ENCODE assay signal across 2 cellular contexts in genomic region chr15:55654541-55654940, GRCh38.
TF ChIP-seq lines count a peak whose summit lies in the region.

No MANE protein-coding gene starts in this region.

TF ChIP-seq in IMR-90, 13 proteins besides CTCF, POLR2A, EP300 and RAD21:
- no peak for TF ChIP-seq USF2 (IDR thresholded peaks at IDR 0.05; ENCODE audit: low read depth, low read length)
- no peak for TF ChIP-seq NFE2L2 (IDR thresholded peaks at IDR 0.05; ENCODE audit: low read depth, low read length)
- TF ChIP-seq MAFK (IDR thresholded peaks at IDR 0.05; ENCODE audit: low read depth, low read length): no peak
- TF ChIP-seq RCOR1 (IDR thresholded peaks at IDR 0.05; ENCODE audit: insufficient replicate concordance, low read length): no peak
- TF ChIP-seq SMC3 (IDR thresholded peaks at IDR 0.05; ENCODE audit: low read depth, low read length): no peak
- TF ChIP-seq RFX5 (IDR thresholded peaks at IDR 0.05; ENCODE audit: low read depth, low read length): no peak
- TF ChIP-seq FOS (IDR thresholded peaks at IDR 0.05; ENCODE audit: low read depth, low read length): no peak
- TF ChIP-seq CEBPB (IDR thresholded peaks at IDR 0.05; ENCODE audit: low read depth, low read length): no peak
- no peak for TF ChIP-seq MAZ (IDR thresholded peaks at IDR 0.05; ENCODE audit: borderline replicate concordance, low read depth, low read length)
- no peak for TF ChIP-seq MXI1 (IDR thresholded peaks at IDR 0.05; ENCODE audit: borderline replicate concordance, low read depth, low read length)
- TF ChIP-seq CHD1 (IDR thresholded peaks at IDR 0.05; ENCODE audit: low read depth, low read length): no peak
- no peak for TF ChIP-seq ELK1 (IDR thresholded peaks at IDR 0.05; ENCODE audit: borderline replicate concordance, low read depth, low read length)

TF ChIP-seq in endothelial cell of umbilical vein, 7 proteins besides CTCF, POLR2A, EP300 and RAD21:
- TF ChIP-seq FOS (IDR thresholded peaks at IDR 0.05; ENCODE audit: borderline replicate concordance, insufficient read depth, low read length) (no peak), MAX (IDR thresholded peaks at IDR 0.05; ENCODE audit: insufficient read depth, insufficient read length) (no peak), GATA2 (IDR thresholded peaks at IDR 0.05; ENCODE audit: insufficient read depth, insufficient read length, low read depth, low read length) (no peak), EZH2 (IDR thresholded peaks at IDR 0.05; ENCODE audit: borderline replicate concordance, low read depth, low read length, severe bottlenecking) (no peak), JUN (IDR thresholded peaks at IDR 0.05; ENCODE audit: borderline replicate concordance, insufficient read depth, insufficient read length, low read depth) (no peak), POLR2AphosphoS5 (IDR thresholded peaks at IDR 0.05; ENCODE audit: insufficient read depth, low read depth, low read length) (no peak), MYC (IDR thresholded peaks at IDR 0.05; ENCODE audit: low read depth, low read length) (no peak)
